In genomic region chr17:27381007-27381501, GRCh38 we compare ENCODE assay signal across 1 cellular context.
TF ChIP-seq lines count a peak whose summit lies in the region.

No MANE protein-coding gene starts in this region.

TF ChIP-seq in K562, 482 proteins besides CTCF, POLR2A, EP300 and RAD21 (continued from another document and continues in another):
- TF ChIP-seq RERE (CRISPR knock-in tag; IDR thresholded peaks at IDR 0.05; ENCODE audit: borderline replicate concordance) (no peak), ETV5 (CRISPR knock-in tag; IDR thresholded peaks at IDR 0.05; ENCODE audit: low read depth) (peak; percentile 62; the same call in 1 of the 2 replicates), ZNF75A (CRISPR knock-in tag; IDR thresholded peaks at IDR 0.05) (no peak), ZNF707 (CRISPR knock-in tag; conservative IDR thresholded peaks at IDR 0.05) (no peak), ZNF140 (CRISPR knock-in tag; IDR thresholded peaks at IDR 0.05) (no peak), FOXO4 (CRISPR knock-in tag; IDR thresholded peaks at IDR 0.05) (no peak), ZNF197 (CRISPR knock-in tag; IDR thresholded peaks at IDR 0.05; ENCODE audit: low read depth) (no peak), SMARCC2 (IDR thresholded peaks at IDR 0.05; ENCODE audit: low read depth) (no peak), EGR1 (conservative IDR thresholded peaks at IDR 0.05) (peak; percentile 60), ZBTB2 (IDR thresholded peaks at IDR 0.05) (no peak), HDAC6 (IDR thresholded peaks at IDR 0.05; ENCODE audit: low read depth, low read length) (no peak), DLX4 (CRISPR knock-in tag; IDR thresholded peaks at IDR 0.05) (no peak), ZNF57 (CRISPR knock-in tag; IDR thresholded peaks at IDR 0.05) (no peak), SNAPC5 (CRISPR knock-in tag; IDR thresholded peaks at IDR 0.05) (no peak), NR2C2 (CRISPR knock-in tag; IDR thresholded peaks at IDR 0.05) (0 out of 2 replicates have a peak, but pooled peaks have one; percentile 43), NR2C2 (tag; IDR thresholded peaks at IDR 0.05) (peak; percentile 54; the same call in 1 of the 2 replicates), ZNF830 (CRISPR knock-in tag; IDR thresholded peaks at IDR 0.05) (no peak), BDP1 (IDR thresholded peaks at IDR 0.05; ENCODE audit: insufficient read depth, insufficient read length) (no peak), ZNF609 (CRISPR knock-in tag; IDR thresholded peaks at IDR 0.05; ENCODE audit: borderline replicate concordance) (no peak), CBX2 (IDR thresholded peaks at IDR 0.05; ENCODE audit: insufficient read depth, low read length, poor library complexity, severe bottlenecking) (no peak), ZBTB11 (CRISPR knock-in tag; IDR thresholded peaks at IDR 0.05) (no peak), PCBP1 (IDR thresholded peaks at IDR 0.05; ENCODE audit: low read depth, low read length, poor library complexity, severe bottlenecking) (no peak), RBM17 (IDR thresholded peaks at IDR 0.05; ENCODE audit: borderline replicate concordance, low read depth, low read length) (no peak), HBP1 (CRISPR knock-in tag; IDR thresholded peaks at IDR 0.05) (no peak), ZNF174 (CRISPR knock-in tag; IDR thresholded peaks at IDR 0.05) (no peak), ATF7 (IDR thresholded peaks at IDR 0.05) (peak; percentile 82), ZNF274 (IDR thresholded peaks at IDR 0.05; ENCODE audit: borderline replicate concordance, low read depth, low read length) (no peak), HDAC1 (IDR thresholded peaks at IDR 0.05) (0 out of 4 replicates have a peak, but pooled peaks of 1 of the 2 experiments have one; percentile 34), TRIM24 (IDR thresholded peaks at IDR 0.05) (0 out of 4 replicates have a peak, but pooled peaks of 1 of the 2 experiments have one; percentile 17), RBM15 (IDR thresholded peaks at IDR 0.05; ENCODE audit: insufficient read depth, low read length) (no peak), CGGBP1 (CRISPR knock-in tag; IDR thresholded peaks at IDR 0.05) (no peak), HMBOX1 (IDR thresholded peaks at IDR 0.05) (no peak), CXXC5 (CRISPR knock-in tag; IDR thresholded peaks at IDR 0.05) (peak; percentile 67), STAG1 (CRISPR knock-in tag; IDR thresholded peaks at IDR 0.05; ENCODE audit: borderline replicate concordance) (no peak), POLR2G (IDR thresholded peaks at IDR 0.05; ENCODE audit: low read depth, low read length) (peak; percentile 70), TAL1 (IDR thresholded peaks at IDR 0.05) (no peak), MCM2 (IDR thresholded peaks at IDR 0.05; ENCODE audit: low read depth) (no peak), CREB5 (CRISPR knock-in tag; IDR thresholded peaks at IDR 0.05) (no peak), ZNF146 (CRISPR knock-in tag; IDR thresholded peaks at IDR 0.05; ENCODE audit: unreplicated experiment) (no peak), ZFP36 (IDR thresholded peaks at IDR 0.05; ENCODE audit: low read depth, low read length, partially characterized antibody) (no peak), ZBTB1 (CRISPR knock-in tag; IDR thresholded peaks at IDR 0.05; ENCODE audit: borderline replicate concordance, low read depth) (no peak)
